Comparison of ENCODE assay signal across 20 cellular contexts in genomic region chr6:44284119-44284518, GRCh38. TPM values are rescaled to one million over a fixed set of nuclear protein-coding genes. Genes with fewer than 3 reads are reported as not detected.
"Had no signal": no experiment of that assay in that cellular context is flagged by ENCODE, and none has a peak within 500 bp of the region (broad histone marks: within the 10 kb centered on the region; RNA-seq: fewer than 3 reads in every experiment).

No MANE protein-coding gene starts in this region.

- H3K27ac ChIP-seq: gastrocnemius medialis, heart right ventricle, left lung, skin epidermis had no signal

- DNase-seq: activated B cell treated with CpG ODN at 0.5 μM for 24 hours; activated CD4-positive, alpha-beta T cell treated with anti-CD3 and anti-CD28 coated beads for 48 hours; activated gamma-delta T cell treated with Interleukin-2 at 50 U/mL for 16 hours; central memory CD4-positive, alpha-beta T cell; dermis blood vessel endothelial cell; gastrocnemius medialis; heart right ventricle; left lung; naive thymus-derived CD8-positive, alpha-beta T cell; stimulated activated CD4-positive, alpha-beta T cell treated with anti-CD3 and anti-CD28 coated beads, Interleukin-4, amount 100 ng/mL, for 24 hours; stimulated activated naive CD4-positive, alpha-beta T cell; SW 1271 had no signal

- H3K4me1 Mint-ChIP-seq: activated B cell treated with CpG ODN at 0.5 μM for 24 hours, memory B cell had no signal

- H3K4me3 ChIP-seq: gastrocnemius medialis, heart right ventricle, left lung, skin epidermis had no signal

- H3K4me3 Mint-ChIP-seq: activated B cell treated with CpG ODN at 0.5 μM for 24 hours; activated naive CD8-positive, alpha-beta T cell; memory B cell; naive thymus-derived CD8-positive, alpha-beta T cell; type B pancreatic cell had no signal

- ATAC-seq: gastrocnemius medialis; heart right ventricle; left lung; naive thymus-derived CD8-positive, alpha-beta T cell had no signal

- H3K36me3 Mint-ChIP-seq: brain, type B pancreatic cell had no signal

- H3K27ac Mint-ChIP-seq: activated B cell treated with CpG ODN at 0.5 μM for 24 hours; activated naive CD8-positive, alpha-beta T cell; memory B cell; naive thymus-derived CD8-positive, alpha-beta T cell; type B pancreatic cell had no signal

- H3K9me3 Mint-ChIP-seq: activated B cell treated with CpG ODN at 0.5 μM for 24 hours; memory B cell; naive thymus-derived CD8-positive, alpha-beta T cell; type B pancreatic cell had no signal

RNA-seq across cellular contexts. Expression of gene TMEM151B, which starts 13.9 kb away (rescaled TPM):
- total RNA-seq: activated B cell treated with CpG ODN at 0.5 μM for 24 hours; dermis blood vessel endothelial cell; epithelial cell of proximal tubule; left lung; naive thymus-derived CD8-positive, alpha-beta T cell; subcutaneous adipose tissue; T-helper 2 cell treated with Interferon-gamma antibody and Interleukin-4, amounts not matched to agents 100 ng/mL and 5 ng/mL, for 36 hours had no signal
